18 cellular contexts compared by ENCODE assay signal in the genomic region with DNA sequence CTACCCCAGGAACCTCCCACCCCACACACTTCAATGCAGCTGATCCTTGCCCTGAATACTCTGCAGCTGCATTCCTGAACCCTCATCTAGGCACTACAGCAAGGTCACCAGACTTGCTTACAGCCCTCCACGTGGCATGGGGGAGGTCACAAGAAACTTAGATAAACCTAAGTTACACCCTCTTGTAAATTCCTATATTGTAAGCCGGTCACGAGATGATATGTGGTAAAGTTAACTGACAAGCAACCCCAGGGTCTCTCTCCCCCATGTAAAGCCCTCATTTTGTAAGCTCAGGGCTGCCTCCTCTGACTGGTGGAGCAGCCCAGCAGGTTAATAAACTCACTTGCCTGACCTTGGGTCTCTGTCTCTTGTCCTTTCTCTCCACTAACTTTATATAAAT.
DNase-seq lines count a peak whose midpoint lies in the region; ATAC-seq and TF ChIP-seq lines count a peak whose summit lies in the region.
"Had no signal": no experiment of that assay in that cellular context is flagged by ENCODE, and none has a peak within 500 bp of the region (broad histone marks: within the 10 kb centered on the region; RNA-seq: fewer than 3 reads in every experiment).

No MANE protein-coding gene starts in this region.

- no peaks in the 10 kb centered on the region for H3K4me1 Mint-ChIP-seq in activated CD8-positive, alpha-beta T cell treated with anti-CD3 and anti-CD28 coated beads for 36 hours (ENCODE audit: low read depth)
- H3K4me1 Mint-ChIP-seq: stimulated activated naive CD8-positive, alpha-beta T cell treated with anti-CD3 and anti-CD28 coated beads, Interleukin-15, amount 100 ng/mL, for 72 hours had no signal

- no peak for TF ChIP-seq POLR2A in thyroid gland (IDR thresholded peaks at IDR 0.05)

- H3K4me3 ChIP-seq in iPS-18a (ENCODE audit: low read length): peak overlapping the region; percentile 30
- H3K4me3 ChIP-seq in SJCRH30: no peak overlapping the region
- H3K4me3 ChIP-seq in thyroid gland (replicated peaks in 1 of 3): no peak overlapping the region
- H3K4me3 ChIP-seq: coronary artery, esophagus muscularis mucosa had no signal

- no peak for TF ChIP-seq CTCF in thyroid gland (IDR thresholded peaks at IDR 0.05)
- no peak for TF ChIP-seq CTCF in activated CD8-positive, alpha-beta T cell treated with anti-CD3 and anti-CD28 coated beads for 36 hours (IDR thresholded peaks at IDR 0.05)

- CTCF ChIA-PET in activated CD8-positive, alpha-beta T cell treated with anti-CD3 and anti-CD28 coated beads for 36 hours (lab: Charles Lee): no interaction called here

- H3K27ac ChIP-seq in iPS-18a (ENCODE audit: low read length) (no peak overlapping the region), SJCRH30 (no peak overlapping the region), thyroid gland (no peak overlapping the region)
- H3K27ac ChIP-seq: coronary artery, esophagus muscularis mucosa had no signal

- no peak overlapping the region for H3K27ac Mint-ChIP-seq in activated CD8-positive, alpha-beta T cell treated with anti-CD3 and anti-CD28 coated beads for 36 hours
- H3K27ac Mint-ChIP-seq: activated T-helper 2 cell treated with anti-CD3 and anti-CD28 coated beads, Interferon-gamma antibody, Interleukin-2, Interleukin-4, amounts not matched to agents 10 μg/mL and 5 μg/mL and 100 μg/mL, durations not matched to agents 14 hours and 24 hours and 36 hours; stimulated activated naive CD8-positive, alpha-beta T cell treated with anti-CD3 and anti-CD28 coated beads, Interleukin-15, amount 100 ng/mL, for 72 hours had no signal

- no peak for DNase-seq in SJCRH30
- no peak for DNase-seq in thyroid gland
- DNase-seq in activated CD8-positive, alpha-beta T cell treated with anti-CD3 and anti-CD28 coated beads for 36 hours: no peak
- no peak for DNase-seq in NCI-H526 (lab: John Stamatoyannopoulos, UW)
- DNase-seq: activated CD4-positive, alpha-beta T cell treated with anti-CD3 and anti-CD28 coated beads, Interleukin-2, amount 50 U/mL, for 4 hours; anterior cingulate cortex; DMS79; KBM-7; mammary epithelial cell; NCI-H510A treated with DMSO at 0.1 percent for 48 hours; stimulated activated naive CD8-positive, alpha-beta T cell treated with anti-CD3 and anti-CD28 coated beads, Interleukin-15, amount 100 ng/mL, for 72 hours had no signal

- 42 to 49% methylated on average over 3 of the region's 3 CpGs for WGBS in thyroid gland, 2 donors

- H3K4me1 ChIP-seq in iPS-18a (ENCODE audit: control insufficient read depth, low read depth, low read length) (peaks cover 16% of the 10 kb centered on the region), SJCRH30 (no peaks in the 10 kb centered on the region), thyroid gland (no peaks in the 10 kb centered on the region)
- H3K4me1 ChIP-seq: esophagus muscularis mucosa had no signal

- H3K27me3 ChIP-seq in iPS-18a (ENCODE audit: control insufficient read depth, insufficient read depth, low read length) (peaks cover 22% of the 10 kb centered on the region), SJCRH30 (no peaks in the 10 kb centered on the region), thyroid gland (no peaks in the 10 kb centered on the region)
- H3K27me3 ChIP-seq: esophagus muscularis mucosa had no signal

- no peaks in the 10 kb centered on the region for H3K36me3 Mint-ChIP-seq in activated CD8-positive, alpha-beta T cell treated with anti-CD3 and anti-CD28 coated beads for 36 hours (ENCODE audit: low read depth)

- POLR2A ChIA-PET in activated CD8-positive, alpha-beta T cell treated with anti-CD3 and anti-CD28 coated beads for 36 hours (lab: Charles Lee): no interaction called here

- H3K4me3 Mint-ChIP-seq in activated CD8-positive, alpha-beta T cell treated with anti-CD3 and anti-CD28 coated beads for 36 hours: no peak overlapping the region
- H3K4me3 Mint-ChIP-seq: stimulated activated naive CD8-positive, alpha-beta T cell treated with anti-CD3 and anti-CD28 coated beads, Interleukin-15, amount 100 ng/mL, for 72 hours had no signal

- peaks cover 17% of the 10 kb centered on the region for H3K9me3 Mint-ChIP-seq in activated CD8-positive, alpha-beta T cell treated with anti-CD3 and anti-CD28 coated beads for 36 hours

- intact Hi-C loops in thyroid gland (cut with DNase I): no loop called here
- intact Hi-C loops in activated CD8-positive, alpha-beta T cell treated with anti-CD3 and anti-CD28 coated beads for 36 hours (cut with micrococcal nuclease): no loop called here

- H3K9me3 ChIP-seq in iPS-18a (ENCODE audit: control insufficient read depth, low read depth, low read length): peaks cover 5% of the 10 kb centered on the region
- no peaks in the 10 kb centered on the region for H3K9me3 ChIP-seq in SJCRH30 (replicated peaks)
- no peaks in the 10 kb centered on the region for H3K9me3 ChIP-seq in thyroid gland

- H3K36me3 ChIP-seq in iPS-18a (ENCODE audit: control insufficient read depth, low read depth, low read length) (no peaks in the 10 kb centered on the region), SJCRH30 (no peaks in the 10 kb centered on the region; the same call in 1 of the 2 replicates), thyroid gland (no peaks in the 10 kb centered on the region)
- H3K36me3 ChIP-seq: esophagus muscularis mucosa had no signal

- H3K9ac ChIP-seq in iPS-18a (ENCODE audit: low read length): no peak overlapping the region

- ATAC-seq in GM18873 (IDR thresholded peaks at IDR 0.05; ENCODE audit: low FRiP score, unreplicated experiment) (peak; percentile 20), HG02571 (IDR thresholded peaks at IDR 0.05; ENCODE audit: unreplicated experiment) (peak; percentile 4), HG03469 (IDR thresholded peaks at IDR 0.05; ENCODE audit: unreplicated experiment) (peak; percentile 22)
- no peak for ATAC-seq in activated CD8-positive, alpha-beta T cell treated with anti-CD3 and anti-CD28 coated beads for 36 hours
- ATAC-seq: stimulated activated naive CD8-positive, alpha-beta T cell treated with anti-CD3 and anti-CD28 coated beads, Interleukin-15, amount 100 ng/mL, for 72 hours had no signal

- H3K27me3 Mint-ChIP-seq in activated CD8-positive, alpha-beta T cell treated with anti-CD3 and anti-CD28 coated beads for 36 hours: no peaks in the 10 kb centered on the region
- H3K27me3 Mint-ChIP-seq: stimulated activated naive CD8-positive, alpha-beta T cell treated with anti-CD3 and anti-CD28 coated beads, Interleukin-15, amount 100 ng/mL, for 72 hours had no signal
